ENCODE assay signal across 8 cellular contexts in genomic region chr11:74948546-74948897, GRCh38. TPM values are rescaled to one million over a fixed set of nuclear protein-coding genes. Genes with fewer than 3 reads are reported as not detected.
DNase-seq lines count a peak whose midpoint lies in the region; ATAC-seq and TF ChIP-seq lines count a peak whose summit lies in the region.

No MANE protein-coding gene starts in this region.

- TF ChIP-seq CTCF in Calu3 (IDR thresholded peaks at IDR 0.05; ENCODE audit: unreplicated experiment): no peak
- TF ChIP-seq CTCF in Loucy (conservative IDR thresholded peaks at IDR 0.05; ENCODE audit: low read length): no peak
- no peak for TF ChIP-seq CTCF in cardiac fibroblast (IDR thresholded peaks at IDR 0.05; ENCODE audit: low read depth, low read length)
- TF ChIP-seq CTCF in lower lobe of right lung (IDR thresholded peaks at IDR 0.05): no peak

- H3K79me2 ChIP-seq in Loucy (ENCODE audit: insufficient read depth, low read length): peaks cover 45% of the 10 kb centered on the region

- H3K4me3 ChIP-seq in Loucy (ENCODE audit: low read length, poor library complexity, severe bottlenecking) (peak overlapping the region; percentile 94), cardiac fibroblast (replicated peaks in 1 of 2; ENCODE audit: low read depth in 2 of 2, low read length in 2 of 2) (peak overlapping the region; percentile 95 to 98), lower lobe of right lung (peak overlapping the region; percentile 92), urinary bladder (ENCODE audit: low read depth, low read length) (peak overlapping the region; percentile 79)

- no peaks in the 10 kb centered on the region for H3K9me3 Mint-ChIP-seq in Calu3 (ENCODE audit: low read depth, unreplicated experiment)

- H3K4me1 ChIP-seq in Loucy (ENCODE audit: insufficient read depth, low read length, poor library complexity, severe bottlenecking) (peaks cover 39% of the 10 kb centered on the region), lower lobe of right lung (peaks cover 27% of the 10 kb centered on the region), urinary bladder (ENCODE audit: insufficient read depth) (peaks cover 2% of the 10 kb centered on the region)

- H3K27me3 ChIP-seq in Loucy (ENCODE audit: insufficient read depth, low read length, poor library complexity, severe bottlenecking): no peaks in the 10 kb centered on the region
- no peaks in the 10 kb centered on the region for H3K27me3 ChIP-seq in lower lobe of right lung (ENCODE audit: low read depth)

- H3K27ac ChIP-seq in lower lobe of right lung (peak overlapping the region; percentile 82), urinary bladder (ENCODE audit: low read depth) (peak overlapping the region; percentile 43)

- H3K36me3 ChIP-seq in Loucy (ENCODE audit: insufficient read depth, low read length): no peaks in the 10 kb centered on the region
- peaks cover 5% of the 10 kb centered on the region for H3K36me3 ChIP-seq in lower lobe of right lung
- H3K36me3 ChIP-seq in urinary bladder (ENCODE audit: insufficient read depth): no peaks in the 10 kb centered on the region

- H3K36me3 Mint-ChIP-seq in Calu3 (ENCODE audit: insufficient read depth, unreplicated experiment): peaks cover 37% of the 10 kb centered on the region

- peaks cover 17% of the 10 kb centered on the region for H3K4me1 Mint-ChIP-seq in Calu3 (ENCODE audit: low read depth, unreplicated experiment)

- no peaks in the 10 kb centered on the region for H3K9me2 ChIP-seq in Loucy (replicated peaks; ENCODE audit: low read depth, low read length)

- intact Hi-C loops in Calu3 (cut with micrococcal nuclease; ENCODE audit: unreplicated experiment) (no loop called here), lower lobe of right lung (cut with DNase I) (no loop called here)

- no peaks in the 10 kb centered on the region for H3K27me3 Mint-ChIP-seq in Calu3 (ENCODE audit: unreplicated experiment)

- peak overlapping the region; percentile 97 for H3K9ac ChIP-seq in Loucy (ENCODE audit: low read depth, low read length, poor library complexity, severe bottlenecking)

- WGBS in urinary bladder: 1% methylated on average over 9 of the region's 9 CpGs

- CTCF ChIA-PET in Calu3 (lab: Charles Lee): interaction anchor here (0.6 to 1.4 kb wide), 2 partner anchors 19 to 1089 kb away, joined by 3 read pairs; no protein-coding TSS in a partner anchor

- H3K9me3 ChIP-seq in Loucy (ENCODE audit: insufficient read depth, low read depth, low read length): no peaks in the 10 kb centered on the region
- no peaks in the 10 kb centered on the region for H3K9me3 ChIP-seq in lower lobe of right lung

- H3K4me3 Mint-ChIP-seq in Calu3 (ENCODE audit: low read depth, unreplicated experiment): peak overlapping the region; percentile 93

- H4K20me1 ChIP-seq in Loucy (ENCODE audit: insufficient read depth, low read length, poor library complexity, severe bottlenecking): peaks cover 35% of the 10 kb centered on the region

- peak overlapping the region; percentile 92 for H3K4me2 ChIP-seq in Loucy (ENCODE audit: low read depth, low read length, poor library complexity, severe bottlenecking)

- DNase-seq in Calu3 (no peak), cardiac fibroblast (ENCODE audit: low read depth in 2 of 2) (peak in 1 of 2 donors; percentile 36), lower lobe of right lung (no peak), NCI-H187 treated with DMSO at 0.1 percent for 48 hours (lab: John Stamatoyannopoulos, UW) (no peak), NCI-H187 (lab: John Stamatoyannopoulos, UW) (no peak)

- peak overlapping the region; percentile 99 for H3K27ac Mint-ChIP-seq in Calu3 (ENCODE audit: unreplicated experiment)

- BruUV-seq in Calu3 (replicated peaks; lab: Mats Ljungman, UMichigan): TSS peak; percentile 87

- H2AFZ ChIP-seq in Loucy (ENCODE audit: low read length): peak overlapping the region; percentile 87

- peak; percentile 6 for ATAC-seq in GM21515 (IDR thresholded peaks at IDR 0.05; ENCODE audit: unreplicated experiment)
- peak; percentile 14 to 51 for ATAC-seq in lower lobe of right lung

- H3F3A ChIP-seq in Loucy (ENCODE audit: low read depth): no peaks in the 10 kb centered on the region

RNA-seq across cellular contexts. Expression of gene XRRA1, which starts 0.4 kb away (rescaled TPM):
- total RNA-seq in Calu3 (2022): 18.4 and 20.1 TPM in 2 replicates
- 10.0 TPM for total RNA-seq in lower lobe of right lung
- 35.6 TPM for total RNA-seq in urinary bladder
- polyA plus RNA-seq in urinary bladder: 11.6 TPM

RNA-seq across cellular contexts. Expression of gene SPCS2, which starts 0.5 kb away (rescaled TPM):
- total RNA-seq in Calu3 (2022): 195 and 209 TPM in 2 replicates
- total RNA-seq in lower lobe of right lung: 149 TPM
- 49.9 TPM for total RNA-seq in urinary bladder
- 99.7 TPM for polyA plus RNA-seq in urinary bladder

RNA-seq across cellular contexts. Expression of gene NEU3, which starts 40.2 kb away (rescaled TPM):
- total RNA-seq in Calu3 (2022) (11.4 and 14.2 TPM in 2 replicates), lower lobe of right lung (10.7 TPM), urinary bladder (10.4 TPM)
- polyA plus RNA-seq in urinary bladder: 5.2 TPM
